ENCODE assay signal across 1 cellular context in the genomic region with DNA sequence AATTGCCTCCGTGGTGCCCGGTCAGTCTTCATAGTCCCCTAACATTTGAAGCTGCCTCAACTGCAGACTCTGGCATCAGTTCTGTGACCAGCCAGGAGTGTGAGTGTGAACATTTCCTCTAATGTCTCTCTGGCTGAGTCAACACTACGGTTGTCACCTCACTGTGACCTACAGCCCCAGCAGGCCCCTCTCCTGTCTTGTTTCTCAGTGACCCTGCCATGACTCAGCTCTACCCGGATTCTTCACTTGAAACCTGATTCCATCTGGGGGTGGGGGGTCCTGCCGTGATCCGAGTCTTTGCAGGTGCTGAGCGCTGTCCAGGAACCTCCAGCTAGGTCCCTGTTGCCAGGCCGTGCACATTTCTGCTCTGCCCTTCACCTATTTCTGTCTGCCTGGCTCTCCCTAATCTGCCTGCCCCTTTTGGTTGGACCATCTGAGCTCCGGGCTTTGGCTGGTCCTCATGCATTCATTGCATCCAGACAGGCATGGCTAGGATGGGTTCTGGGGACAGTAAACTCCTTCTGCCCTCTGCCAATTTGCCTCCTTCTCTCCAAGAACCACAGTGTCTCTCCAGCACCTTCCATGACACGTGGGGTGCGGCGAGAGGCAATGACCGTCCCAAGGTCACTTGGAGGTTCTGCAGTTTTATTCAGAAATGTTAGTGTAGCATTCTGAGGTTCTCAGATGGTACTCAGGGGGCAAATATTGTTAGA.
TF ChIP-seq lines count a peak whose summit lies in the region.

No MANE protein-coding gene starts in this region.

TF ChIP-seq in HepG2, 621 proteins besides CTCF, POLR2A, EP300 and RAD21 (continued from another document and continues in another):
- no peak for TF ChIP-seq ZNF274 (CRISPR knock-in tag; IDR thresholded peaks at IDR 0.05)
- no peak for TF ChIP-seq TP53 (CRISPR knock-in tag; conservative IDR thresholded peaks at IDR 0.05)
- TF ChIP-seq, protein P1, sequence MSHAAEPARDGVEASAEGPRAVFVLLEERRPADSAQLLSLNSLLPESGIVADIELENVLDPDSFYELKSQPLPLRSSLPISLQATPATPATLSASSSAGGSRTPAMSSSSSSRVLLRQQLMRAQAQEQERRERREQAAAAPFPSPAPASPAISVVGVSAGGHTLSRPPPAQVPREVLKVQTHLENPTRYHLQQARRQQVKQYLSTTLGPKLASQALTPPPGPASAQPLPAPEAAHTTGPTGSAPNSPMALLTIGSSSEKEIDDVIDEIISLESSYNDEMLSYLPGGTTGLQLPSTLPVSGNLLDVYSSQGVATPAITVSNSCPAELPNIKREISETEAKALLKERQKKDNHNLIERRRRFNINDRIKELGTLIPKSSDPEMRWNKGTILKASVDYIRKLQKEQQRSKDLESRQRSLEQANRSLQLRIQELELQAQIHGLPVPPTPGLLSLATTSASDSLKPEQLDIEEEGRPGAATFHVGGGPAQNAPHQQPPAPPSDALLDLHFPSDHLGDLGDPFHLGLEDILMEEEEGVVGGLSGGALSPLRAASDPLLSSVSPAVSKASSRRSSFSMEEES (CRISPR knock-in tag; IDR thresholded peaks at IDR 0.05) = no peak
- TF ChIP-seq, protein P2, sequence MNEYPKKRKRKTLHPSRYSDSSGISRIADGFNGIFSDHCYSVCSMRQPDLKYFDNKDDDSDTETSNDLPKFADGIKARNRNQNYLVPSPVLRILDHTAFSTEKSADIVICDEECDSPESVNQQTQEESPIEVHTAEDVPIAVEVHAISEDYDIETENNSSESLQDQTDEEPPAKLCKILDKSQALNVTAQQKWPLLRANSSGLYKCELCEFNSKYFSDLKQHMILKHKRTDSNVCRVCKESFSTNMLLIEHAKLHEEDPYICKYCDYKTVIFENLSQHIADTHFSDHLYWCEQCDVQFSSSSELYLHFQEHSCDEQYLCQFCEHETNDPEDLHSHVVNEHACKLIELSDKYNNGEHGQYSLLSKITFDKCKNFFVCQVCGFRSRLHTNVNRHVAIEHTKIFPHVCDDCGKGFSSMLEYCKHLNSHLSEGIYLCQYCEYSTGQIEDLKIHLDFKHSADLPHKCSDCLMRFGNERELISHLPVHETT (CRISPR knock-in tag; conservative IDR thresholded peaks at IDR 0.05) = no peak
- peak; percentile 90 for TF ChIP-seq MAFG (CRISPR knock-in tag; IDR thresholded peaks at IDR 0.05)
- TF ChIP-seq GLI4 (CRISPR knock-in tag; IDR thresholded peaks at IDR 0.05; ENCODE audit: borderline replicate concordance) = no peak
- no peak for TF ChIP-seq NFIB (CRISPR knock-in tag; IDR thresholded peaks at IDR 0.05; ENCODE audit: borderline replicate concordance)
- TF ChIP-seq, protein P3, sequence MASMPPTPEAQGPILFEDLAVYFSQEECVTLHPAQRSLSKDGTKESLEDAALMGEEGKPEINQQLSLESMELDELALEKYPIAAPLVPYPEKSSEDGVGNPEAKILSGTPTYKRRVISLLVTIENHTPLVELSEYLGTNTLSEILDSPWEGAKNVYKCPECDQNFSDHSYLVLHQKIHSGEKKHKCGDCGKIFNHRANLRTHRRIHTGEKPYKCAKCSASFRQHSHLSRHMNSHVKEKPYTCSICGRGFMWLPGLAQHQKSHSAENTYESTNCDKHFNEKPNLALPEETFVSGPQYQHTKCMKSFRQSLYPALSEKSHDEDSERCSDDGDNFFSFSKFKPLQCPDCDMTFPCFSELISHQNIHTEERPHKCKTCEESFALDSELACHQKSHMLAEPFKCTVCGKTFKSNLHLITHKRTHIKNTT (CRISPR knock-in tag; IDR thresholded peaks at IDR 0.05) = no peak
- peak; percentile 93 for TF ChIP-seq NR2F6 (IDR thresholded peaks at IDR 0.05)
- TF ChIP-seq NR2F6 (CRISPR knock-in tag; IDR thresholded peaks at IDR 0.05) = peak; percentile 90
- TF ChIP-seq POLR2AphosphoS5 (IDR thresholded peaks at IDR 0.05; ENCODE audit: low read depth, low read length) = no peak
- TF ChIP-seq JUND (CRISPR knock-in tag; IDR thresholded peaks at IDR 0.05) = peak; percentile 63; the same call in 1 of the 2 replicates
- TF ChIP-seq ZNF44 (CRISPR knock-in tag; IDR thresholded peaks at IDR 0.05) = no peak
- no peak for TF ChIP-seq ZNF552 (CRISPR knock-in tag; IDR thresholded peaks at IDR 0.05; ENCODE audit: borderline replicate concordance)
- TF ChIP-seq ZNF20 (CRISPR knock-in tag; IDR thresholded peaks at IDR 0.05) = no peak
- no peak for TF ChIP-seq CREB1 (IDR thresholded peaks at IDR 0.05)
- TF ChIP-seq CREB1 (CRISPR knock-in tag; IDR thresholded peaks at IDR 0.05) = peak; percentile 43; the same call in 1 of the 2 replicates
- TF ChIP-seq, protein P4, sequence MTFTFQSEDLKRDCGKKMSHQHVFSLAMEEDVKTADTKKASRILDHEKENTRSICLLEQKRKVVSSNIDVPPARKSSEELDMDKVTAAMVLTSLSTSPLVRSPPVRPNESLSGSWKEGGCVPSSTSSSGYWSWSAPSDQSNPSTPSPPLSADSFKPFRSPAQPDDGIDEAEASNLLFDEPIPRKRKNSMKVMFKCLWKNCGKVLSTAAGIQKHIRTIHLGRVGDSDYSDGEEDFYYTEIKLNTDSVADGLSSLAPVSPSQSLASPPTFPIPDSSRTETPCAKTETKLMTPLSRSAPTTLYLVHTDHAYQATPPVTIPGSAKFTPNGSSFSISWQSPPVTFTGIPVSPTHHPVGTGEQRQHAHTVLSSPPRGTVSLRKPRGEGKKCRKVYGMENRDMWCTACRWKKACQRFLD (CRISPR knock-in tag; IDR thresholded peaks at IDR 0.05; ENCODE audit: borderline replicate concordance) = no peak
- TF ChIP-seq, protein P5, sequence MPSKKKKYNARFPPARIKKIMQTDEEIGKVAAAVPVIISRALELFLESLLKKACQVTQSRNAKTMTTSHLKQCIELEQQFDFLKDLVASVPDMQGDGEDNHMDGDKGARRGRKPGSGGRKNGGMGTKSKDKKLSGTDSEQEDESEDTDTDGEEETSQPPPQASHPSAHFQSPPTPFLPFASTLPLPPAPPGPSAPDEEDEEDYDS (CRISPR knock-in tag; IDR thresholded peaks at IDR 0.05) = no peak
- TF ChIP-seq, protein P6, sequence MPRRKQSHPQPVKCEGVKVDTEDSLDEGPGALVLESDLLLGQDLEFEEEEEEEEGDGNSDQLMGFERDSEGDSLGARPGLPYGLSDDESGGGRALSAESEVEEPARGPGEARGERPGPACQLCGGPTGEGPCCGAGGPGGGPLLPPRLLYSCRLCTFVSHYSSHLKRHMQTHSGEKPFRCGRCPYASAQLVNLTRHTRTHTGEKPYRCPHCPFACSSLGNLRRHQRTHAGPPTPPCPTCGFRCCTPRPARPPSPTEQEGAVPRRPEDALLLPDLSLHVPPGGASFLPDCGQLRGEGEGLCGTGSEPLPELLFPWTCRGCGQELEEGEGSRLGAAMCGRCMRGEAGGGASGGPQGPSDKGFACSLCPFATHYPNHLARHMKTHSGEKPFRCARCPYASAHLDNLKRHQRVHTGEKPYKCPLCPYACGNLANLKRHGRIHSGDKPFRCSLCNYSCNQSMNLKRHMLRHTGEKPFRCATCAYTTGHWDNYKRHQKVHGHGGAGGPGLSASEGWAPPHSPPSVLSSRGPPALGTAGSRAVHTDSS (CRISPR knock-in tag; conservative IDR thresholded peaks at IDR 0.05) = no peak
- TF ChIP-seq ZNF510 (CRISPR knock-in tag; IDR thresholded peaks at IDR 0.05; ENCODE audit: low read depth) = no peak
- TF ChIP-seq, protein P7, sequence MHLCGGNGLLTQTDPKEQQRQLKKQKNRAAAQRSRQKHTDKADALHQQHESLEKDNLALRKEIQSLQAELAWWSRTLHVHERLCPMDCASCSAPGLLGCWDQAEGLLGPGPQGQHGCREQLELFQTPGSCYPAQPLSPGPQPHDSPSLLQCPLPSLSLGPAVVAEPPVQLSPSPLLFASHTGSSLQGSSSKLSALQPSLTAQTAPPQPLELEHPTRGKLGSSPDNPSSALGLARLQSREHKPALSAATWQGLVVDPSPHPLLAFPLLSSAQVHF (CRISPR knock-in tag; IDR thresholded peaks at IDR 0.05) = no peak
- TF ChIP-seq ZIK1 (CRISPR knock-in tag; IDR thresholded peaks at IDR 0.05; ENCODE audit: borderline replicate concordance, low read depth) = no peak
- no peak for TF ChIP-seq ZBTB3 (CRISPR knock-in tag; IDR thresholded peaks at IDR 0.05; ENCODE audit: borderline replicate concordance, low read depth)
- no peak for TF ChIP-seq ZNF652 (CRISPR knock-in tag; IDR thresholded peaks at IDR 0.05; ENCODE audit: borderline replicate concordance, low read depth)
- TF ChIP-seq ZBTB7A (CRISPR knock-in tag; IDR thresholded peaks at IDR 0.05) = peak; percentile 37; the same call in 1 of the 2 replicates
- TF ChIP-seq ZNF776 (CRISPR knock-in tag; IDR thresholded peaks at IDR 0.05) = 0 out of 2 replicates have a peak, but pooled peaks have one; percentile 37
- no peak for TF ChIP-seq GTF2F1 (IDR thresholded peaks at IDR 0.05; ENCODE audit: low read length)
- TF ChIP-seq NFKB2 (CRISPR knock-in tag; IDR thresholded peaks at IDR 0.05; ENCODE audit: borderline replicate concordance) = no peak; the same call in 1 of the 2 replicates
- TF ChIP-seq, protein P8, sequence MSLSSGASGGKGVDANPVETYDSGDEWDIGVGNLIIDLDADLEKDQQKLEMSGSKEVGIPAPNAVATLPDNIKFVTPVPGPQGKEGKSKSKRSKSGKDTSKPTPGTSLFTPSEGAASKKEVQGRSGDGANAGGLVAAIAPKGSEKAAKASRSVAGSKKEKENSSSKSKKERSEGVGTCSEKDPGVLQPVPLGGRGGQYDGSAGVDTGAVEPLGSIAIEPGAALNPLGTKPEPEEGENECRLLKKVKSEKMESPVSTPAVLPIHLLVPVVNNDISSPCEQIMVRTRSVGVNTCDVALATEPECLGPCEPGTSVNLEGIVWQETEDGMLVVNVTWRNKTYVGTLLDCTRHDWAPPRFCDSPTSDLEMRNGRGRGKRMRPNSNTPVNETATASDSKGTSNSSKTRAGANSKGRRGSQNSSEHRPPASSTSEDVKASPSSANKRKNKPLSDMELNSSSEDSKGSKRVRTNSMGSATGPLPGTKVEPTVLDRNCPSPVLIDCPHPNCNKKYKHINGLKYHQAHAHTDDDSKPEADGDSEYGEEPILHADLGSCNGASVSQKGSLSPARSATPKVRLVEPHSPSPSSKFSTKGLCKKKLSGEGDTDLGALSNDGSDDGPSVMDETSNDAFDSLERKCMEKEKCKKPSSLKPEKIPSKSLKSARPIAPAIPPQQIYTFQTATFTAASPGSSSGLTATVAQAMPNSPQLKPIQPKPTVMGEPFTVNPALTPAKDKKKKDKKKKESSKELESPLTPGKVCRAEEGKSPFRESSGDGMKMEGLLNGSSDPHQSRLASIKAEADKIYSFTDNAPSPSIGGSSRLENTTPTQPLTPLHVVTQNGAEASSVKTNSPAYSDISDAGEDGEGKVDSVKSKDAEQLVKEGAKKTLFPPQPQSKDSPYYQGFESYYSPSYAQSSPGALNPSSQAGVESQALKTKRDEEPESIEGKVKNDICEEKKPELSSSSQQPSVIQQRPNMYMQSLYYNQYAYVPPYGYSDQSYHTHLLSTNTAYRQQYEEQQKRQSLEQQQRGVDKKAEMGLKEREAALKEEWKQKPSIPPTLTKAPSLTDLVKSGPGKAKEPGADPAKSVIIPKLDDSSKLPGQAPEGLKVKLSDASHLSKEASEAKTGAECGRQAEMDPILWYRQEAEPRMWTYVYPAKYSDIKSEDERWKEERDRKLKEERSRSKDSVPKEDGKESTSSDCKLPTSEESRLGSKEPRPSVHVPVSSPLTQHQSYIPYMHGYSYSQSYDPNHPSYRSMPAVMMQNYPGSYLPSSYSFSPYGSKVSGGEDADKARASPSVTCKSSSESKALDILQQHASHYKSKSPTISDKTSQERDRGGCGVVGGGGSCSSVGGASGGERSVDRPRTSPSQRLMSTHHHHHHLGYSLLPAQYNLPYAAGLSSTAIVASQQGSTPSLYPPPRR (CRISPR knock-in tag; IDR thresholded peaks at IDR 0.05; ENCODE audit: borderline replicate concordance) = peak; percentile 47; the same call in 1 of the 2 replicates
- no peak for TF ChIP-seq NBN (conservative IDR thresholded peaks at IDR 0.05)
- TF ChIP-seq, protein P9, sequence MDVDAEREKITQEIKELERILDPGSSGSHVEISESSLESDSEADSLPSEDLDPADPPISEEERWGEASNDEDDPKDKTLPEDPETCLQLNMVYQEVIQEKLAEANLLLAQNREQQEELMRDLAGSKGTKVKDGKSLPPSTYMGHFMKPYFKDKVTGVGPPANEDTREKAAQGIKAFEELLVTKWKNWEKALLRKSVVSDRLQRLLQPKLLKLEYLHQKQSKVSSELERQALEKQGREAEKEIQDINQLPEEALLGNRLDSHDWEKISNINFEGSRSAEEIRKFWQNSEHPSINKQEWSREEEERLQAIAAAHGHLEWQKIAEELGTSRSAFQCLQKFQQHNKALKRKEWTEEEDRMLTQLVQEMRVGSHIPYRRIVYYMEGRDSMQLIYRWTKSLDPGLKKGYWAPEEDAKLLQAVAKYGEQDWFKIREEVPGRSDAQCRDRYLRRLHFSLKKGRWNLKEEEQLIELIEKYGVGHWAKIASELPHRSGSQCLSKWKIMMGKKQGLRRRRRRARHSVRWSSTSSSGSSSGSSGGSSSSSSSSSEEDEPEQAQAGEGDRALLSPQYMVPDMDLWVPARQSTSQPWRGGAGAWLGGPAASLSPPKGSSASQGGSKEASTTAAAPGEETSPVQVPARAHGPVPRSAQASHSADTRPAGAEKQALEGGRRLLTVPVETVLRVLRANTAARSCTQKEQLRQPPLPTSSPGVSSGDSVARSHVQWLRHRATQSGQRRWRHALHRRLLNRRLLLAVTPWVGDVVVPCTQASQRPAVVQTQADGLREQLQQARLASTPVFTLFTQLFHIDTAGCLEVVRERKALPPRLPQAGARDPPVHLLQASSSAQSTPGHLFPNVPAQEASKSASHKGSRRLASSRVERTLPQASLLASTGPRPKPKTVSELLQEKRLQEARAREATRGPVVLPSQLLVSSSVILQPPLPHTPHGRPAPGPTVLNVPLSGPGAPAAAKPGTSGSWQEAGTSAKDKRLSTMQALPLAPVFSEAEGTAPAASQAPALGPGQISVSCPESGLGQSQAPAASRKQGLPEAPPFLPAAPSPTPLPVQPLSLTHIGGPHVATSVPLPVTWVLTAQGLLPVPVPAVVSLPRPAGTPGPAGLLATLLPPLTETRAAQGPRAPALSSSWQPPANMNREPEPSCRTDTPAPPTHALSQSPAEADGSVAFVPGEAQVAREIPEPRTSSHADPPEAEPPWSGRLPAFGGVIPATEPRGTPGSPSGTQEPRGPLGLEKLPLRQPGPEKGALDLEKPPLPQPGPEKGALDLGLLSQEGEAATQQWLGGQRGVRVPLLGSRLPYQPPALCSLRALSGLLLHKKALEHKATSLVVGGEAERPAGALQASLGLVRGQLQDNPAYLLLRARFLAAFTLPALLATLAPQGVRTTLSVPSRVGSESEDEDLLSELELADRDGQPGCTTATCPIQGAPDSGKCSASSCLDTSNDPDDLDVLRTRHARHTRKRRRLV (CRISPR knock-in tag; IDR thresholded peaks at IDR 0.05) = peak; percentile 37; the same call in 1 of the 2 replicates
- TF ChIP-seq, protein P10, sequence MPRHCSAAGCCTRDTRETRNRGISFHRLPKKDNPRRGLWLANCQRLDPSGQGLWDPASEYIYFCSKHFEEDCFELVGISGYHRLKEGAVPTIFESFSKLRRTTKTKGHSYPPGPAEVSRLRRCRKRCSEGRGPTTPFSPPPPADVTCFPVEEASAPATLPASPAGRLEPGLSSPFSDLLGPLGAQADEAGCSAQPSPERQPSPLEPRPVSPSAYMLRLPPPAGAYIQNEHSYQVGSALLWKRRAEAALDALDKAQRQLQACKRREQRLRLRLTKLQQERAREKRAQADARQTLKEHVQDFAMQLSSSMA (CRISPR knock-in tag; IDR thresholded peaks at IDR 0.05) = no peak
- no peak for TF ChIP-seq RCOR2 (CRISPR knock-in tag; IDR thresholded peaks at IDR 0.05)
- no peak for TF ChIP-seq ZNF224 (CRISPR knock-in tag; IDR thresholded peaks at IDR 0.05)
- no peak for TF ChIP-seq HHEX (CRISPR knock-in tag; IDR thresholded peaks at IDR 0.05)
- TF ChIP-seq ZNF530 (CRISPR knock-in tag; IDR thresholded peaks at IDR 0.05; ENCODE audit: low read depth) = no peak
- TF ChIP-seq ZNF256 (CRISPR knock-in tag; conservative IDR thresholded peaks at IDR 0.05) = no peak
